In genomic region chr6:160315310-160315709, GRCh38 we compare ENCODE assay signal across 1 cellular context.
TF ChIP-seq lines count a peak whose summit lies in the region.

No MANE protein-coding gene starts in this region.

TF ChIP-seq in HepG2, 621 proteins besides CTCF, POLR2A, EP300 and RAD21:
- TF ChIP-seq ATF7 (IDR thresholded peaks at IDR 0.05) (peak; percentile 30; the same call in 1 of the 2 replicates), ATF7 (CRISPR knock-in tag; IDR thresholded peaks at IDR 0.05) (no peak), ZNF280D (CRISPR knock-in tag; IDR thresholded peaks at IDR 0.05) (no peak), ZNF20 (CRISPR knock-in tag; IDR thresholded peaks at IDR 0.05) (no peak)
